Comparison of ENCODE assay signal across 21 cellular contexts in genomic region chr9:35839926-35840325, GRCh38. TPM values are rescaled to one million over a fixed set of nuclear protein-coding genes. Genes with fewer than 3 reads are reported as not detected.
DNase-seq lines count a peak whose midpoint lies in the region; ATAC-seq, FAIRE-seq and TF ChIP-seq lines count a peak whose summit lies in the region.
"Had no signal": no experiment of that assay in that cellular context is flagged by ENCODE, and none has a peak within 500 bp of the region (broad histone marks: within the 10 kb centered on the region; RNA-seq: fewer than 3 reads in every experiment).

No MANE protein-coding gene starts in this region.

- CTCF ChIA-PET in GM12878 (lab: Yijun Ruan, JAX) = interaction anchor here (0.6 to 1.5 kb wide), 5 partner anchors 9 to 50 kb away, joined by 3 to 6 read pairs (median 4); no protein-coding TSS in a partner anchor

- FAIRE-seq in GM12878 (lab: Jason Lieb, UNC) = no peak
- FAIRE-seq: D721Med, HTR-8/SVneo had no signal

- SMC1A ChIA-PET in GM12878 (lab: Charles Lee; ENCODE audit: uncharacterized antibody, unreplicated experiment) = interaction anchor here (0.8 to 2.5 kb wide), 2 partner anchors 12 to 42 kb away, joined by 3 to 9 read pairs; no protein-coding TSS in a partner anchor

- WGBS in heart left ventricle, 4 donors = 92 to 97% (median 96%) methylated on average over 5 of the region's 5 CpGs
- 38% methylated on average over 5 of the region's 5 CpGs for WGBS in GM12878 (ENCODE audit: insufficient coverage, insufficient replicate concordance, low lambda C conversion rate, missing lambda C conversion rate)

- H3K27me3 ChIP-seq in heart left ventricle (peaks cover 0 to 34% (median 0%) of the 10 kb centered on the region in 9 donors), GM12878 (replicated peaks in 1 of 2; ENCODE audit: control insufficient read depth in 2 of 2, insufficient read depth in 2 of 2, low read length in 1 of 2) (no peaks in the 10 kb centered on the region), neural progenitor cell (peaks cover 4% of the 10 kb centered on the region)

- TF ChIP-seq RAD21 in GM12878 (IDR thresholded peaks at IDR 0.05; ENCODE audit: insufficient read depth, low read depth, low read length) = no peak

- DNase-seq in cardiac septum (ENCODE audit: low spot score) (peak; percentile 20), heart left ventricle (no peak), GM12878 (ENCODE audit: low read depth, low spot score) (no peak), neural progenitor cell (ENCODE audit: low spot score) (no peak), NCI-H69 (lab: John Stamatoyannopoulos, UW) (no peak)
- DNase-seq: 8988T, DMS79, GM23248, NCI-H1417 treated with DMSO at 0.1 percent for 48 hours, NCI-H187 treated with DMSO at 0.1 percent for 48 hours, NCI-H2107, SIG-M5, SK-N-SH had no signal

- peaks cover 15% of the 10 kb centered on the region for H3K36me3 Mint-ChIP-seq in neural progenitor cell

- POLR2A ChIA-PET in GM12878 (lab: Charles Lee) = interaction anchor here (0.6 to 0.7 kb wide), 2 partner anchors 8 to 9 kb away, joined by 3 read pairs; no protein-coding TSS in a partner anchor

- in situ Hi-C loops in GM12878 (cut with MboI) = no loop called here

- intact Hi-C loops in cardiac septum (cut with DNase I) = loop anchor here (5.0 kb wide), 1 partner anchor 32 kb away; the partner anchor contains the start of gene OR13J1
- intact Hi-C loops in heart left ventricle (cut with DNase I) = loop anchor here in 3 of 10 donors (5.0 kb wide), 3 partner anchors 32 to 38 kb away; partner anchors contain the start of gene OR13J1 (in 1 of the 3)
- intact Hi-C loops in GM12878 (cut with micrococcal nuclease; ENCODE audit: unreplicated experiment) = no loop called here

- H4K20me1 ChIP-seq in GM12878 (ENCODE audit: control insufficient read depth, insufficient read depth) (no peaks in the 10 kb centered on the region), neural progenitor cell (ENCODE audit: low read depth) (peaks cover 4% of the 10 kb centered on the region)

- H3K9me3 ChIP-seq in heart left ventricle (no peaks in the 10 kb centered on the region), GM12878 (replicated peaks; ENCODE audit: control insufficient read depth, insufficient read depth, low read length) (no peaks in the 10 kb centered on the region), neural progenitor cell (ENCODE audit: low read depth) (no peaks in the 10 kb centered on the region)
- H3K9me3 ChIP-seq: HAP-1, SK-N-SH had no signal

- H3K4me1 ChIP-seq in heart left ventricle = peaks cover 0 to 31% (median 8%) of the 10 kb centered on the region in 12 donors
- H3K4me1 ChIP-seq in GM12878 (ENCODE audit: control insufficient read depth, insufficient read depth, low read length) = peaks cover 50% of the 10 kb centered on the region
- no peaks in the 10 kb centered on the region for H3K4me1 ChIP-seq in neural progenitor cell

- no peaks in the 10 kb centered on the region for H3K27me3 Mint-ChIP-seq in neural progenitor cell (ENCODE audit: insufficient read depth, low read depth)

- H3K36me3 ChIP-seq in heart left ventricle (peaks cover 0 to 9% (median 0%) of the 10 kb centered on the region in 9 donors), GM12878 (ENCODE audit: control insufficient read depth in 2 of 2, insufficient read depth in 2 of 2, low read length in 1 of 2) (no peaks in the 10 kb centered on the region), neural progenitor cell (no peaks in the 10 kb centered on the region)
- H3K36me3 ChIP-seq: HAP-1 had no signal

- H2AFZ ChIP-seq in GM12878 (ENCODE audit: control insufficient read depth, low read depth, low read length) (no peak overlapping the region), neural progenitor cell (replicated peaks) (no peak overlapping the region)
- H2AFZ ChIP-seq: GM23248 had no signal

- H3K4me3 Mint-ChIP-seq in neural progenitor cell = no peak overlapping the region

- H3K4me3 ChIP-seq in heart left ventricle (no peak overlapping the region), GM12878 (no peak overlapping the region), neural progenitor cell (no peak overlapping the region)
- H3K4me3 ChIP-seq: GM23248, HAP-1 had no signal

- no peaks in the 10 kb centered on the region for H3K9me3 Mint-ChIP-seq in neural progenitor cell

- TF ChIP-seq EP300 in GM12878 (IDR thresholded peaks at IDR 0.05; ENCODE audit: borderline replicate concordance in 1 of 2, control insufficient read depth in 1 of 2, low read depth in 2 of 2, low read length in 2 of 2) = no peak

- H3K27ac ChIP-seq in heart left ventricle (no peak overlapping the region), GM12878 (ENCODE audit: control insufficient read depth, insufficient read depth) (no peak overlapping the region), neural progenitor cell (no peak overlapping the region)
- H3K27ac ChIP-seq: GM23248 had no signal

- ATAC-seq in heart left ventricle (no peak), GM12878 (no peak), GM19463 (IDR thresholded peaks at IDR 0.05; ENCODE audit: unreplicated experiment) (no peak), GM19452 (IDR thresholded peaks at IDR 0.05; ENCODE audit: unreplicated experiment) (no peak), HG02642 (IDR thresholded peaks at IDR 0.05; ENCODE audit: poor library complexity, unreplicated experiment) (no peak)

- peak overlapping the region; percentile 6 for H3K27ac Mint-ChIP-seq in neural progenitor cell

- H3K9ac ChIP-seq in GM12878 (ENCODE audit: control insufficient read depth, insufficient read depth, low read length) (no peak overlapping the region), neural progenitor cell (no peak overlapping the region)
- H3K9ac ChIP-seq: GM23248, SK-N-SH had no signal

- TF ChIP-seq CTCF in heart left ventricle (IDR thresholded peaks at IDR 0.05) = no peak
- no peak for TF ChIP-seq CTCF in GM12878 (IDR thresholded peaks at IDR 0.05 in 2 of 3, conservative IDR thresholded peaks at IDR 0.05 in 1 of 3; ENCODE audit: control insufficient read depth in 2 of 3, extremely low read depth in 1 of 3, insufficient read depth in 1 of 3, low read depth in 3 of 3, low read length in 3 of 3)
- no peak for TF ChIP-seq CTCF in neural progenitor cell (IDR thresholded peaks at IDR 0.05)

- H3K4me1 Mint-ChIP-seq in neural progenitor cell = peaks cover 6% of the 10 kb centered on the region

- no peaks in the 10 kb centered on the region for H3F3A ChIP-seq in neural progenitor cell (ENCODE audit: low read depth)

- RAD21 ChIA-PET in GM12878 (lab: Charles Lee; ENCODE audit: unreplicated experiment) = interaction anchor here (1.0 to 1.9 kb wide), 4 partner anchors 11 to 42 kb away, joined by 3 to 8 read pairs (median 3); partner anchors contain the start of genes FAM221B, HINT2 and TMEM8B

- BruUV-seq in GM12878 (replicated peaks; lab: Mats Ljungman, UMichigan) = no TSS peak

- no peak for TF ChIP-seq POLR2A in heart left ventricle (IDR thresholded peaks at IDR 0.05)
- TF ChIP-seq POLR2A in GM12878 (IDR thresholded peaks at IDR 0.05; ENCODE audit: low read depth, low read length) = no peak

- H3K79me2 ChIP-seq in GM12878 (ENCODE audit: control insufficient read depth, insufficient read depth, low read length) (no peaks in the 10 kb centered on the region), neural progenitor cell (ENCODE audit: low read depth) (no peaks in the 10 kb centered on the region)

- H3K4me2 ChIP-seq in GM12878 (ENCODE audit: control insufficient read depth, insufficient read depth) (no peak overlapping the region), neural progenitor cell (no peak overlapping the region)
- H3K4me2 ChIP-seq: SK-N-SH had no signal

RNA-seq across cellular contexts. Expression of gene TMEM8B, which starts 10.9 kb away (rescaled TPM):
- 22.0 TPM for total RNA-seq in cardiac septum
- total RNA-seq in heart left ventricle = 10 to 100 TPM; 10.8 to 21.4 (median 18.2) TPM
- polyA plus RNA-seq in heart left ventricle = 1 to 10 TPM; 7.9 to 8.1 TPM
- 10.5 and 11.7 TPM in 2 replicates for total RNA-seq in GM12878 (2013; cell fraction: nucleolus; rRNA removed)
- 2.0 and 2.3 TPM in 2 replicates for total RNA-seq in GM12878 (2014; rRNA removed)
- total RNA-seq in GM12878 (2014; rRNA removed; fragmentation: Illumina TruSeq; extraction: Trizol) = 0.58 and 1.0 TPM in 2 replicates
- total RNA-seq in GM12878 (2021) = 7.4 and 7.6 TPM in 2 replicates
- polyA plus RNA-seq in GM12878 (2011; ENCODE audit: low read depth) = 3.7 TPM
- 2.0 and 3.7 TPM in 2 replicates for polyA plus RNA-seq in GM12878 (2011; rRNA removed)
- 4.1 and 4.5 TPM in 2 replicates for polyA plus RNA-seq in GM12878 (2011; cell fraction: cytosol; rRNA removed)
- polyA plus RNA-seq in GM12878 (2011; cell fraction: nucleus; rRNA removed) = 23.6 and 24.8 TPM in 2 replicates
- polyA plus RNA-seq in GM12878 (2012) = 7.5 and 9.6 TPM in 2 replicates
- polyA plus RNA-seq in GM12878 (2014; fragmentation: Illumina TruSeq; extraction: Trizol) = 0.93 and 2.0 TPM in 2 replicates
- polyA plus RNA-seq in GM12878 (2014; fragmentation: Nextera tagmentation; extraction: Ambion mirVana) = under 1 TPM; 0.19 to 0.71 TPM
- 4.8 and 5.4 TPM in 2 replicates for polyA plus RNA-seq in GM12878 (2014; rRNA removed)
- 1 to 10 TPM; 2.7 to 4.3 TPM for polyA plus RNA-seq in GM12878 (2016; fragmentation: Nextera tagmentation; extraction: Ambion mirVana)
- polyA minus RNA-seq in GM12878 (2011; rRNA and poly(A)+ RNA removed) = 3.5 and 5.6 TPM in 2 replicates
- polyA minus RNA-seq in GM12878 (2011; cell fraction: cytosol; rRNA and poly(A)+ RNA removed) = 2.5 and 2.6 TPM in 2 replicates
- 3.6 and 7.2 TPM in 2 replicates for polyA minus RNA-seq in GM12878 (2011; cell fraction: nucleus; rRNA and poly(A)+ RNA removed)
- total RNA-seq in neural progenitor cell (ENCODE audit: low replicate concordance) = 4.8 and 11.2 TPM in 2 replicates

RNA-seq across cellular contexts. Expression of gene FAM221B, which starts 11.4 kb away (rescaled TPM):
- total RNA-seq in cardiac septum = not detected
- not detected for total RNA-seq in heart left ventricle
- polyA plus RNA-seq in heart left ventricle = not detected
- 0.42 TPM in 1 of 2 replicates, not detected in the other for total RNA-seq in GM12878 (2013; cell fraction: nucleolus; rRNA removed)
- not detected in 2 replicates for total RNA-seq in GM12878 (2014; rRNA removed)
- not detected in 2 replicates for total RNA-seq in GM12878 (2014; rRNA removed; fragmentation: Illumina TruSeq; extraction: Trizol)
- not detected in 2 replicates for total RNA-seq in GM12878 (2021)
- not detected for polyA plus RNA-seq in GM12878 (2011; ENCODE audit: low read depth)
- polyA plus RNA-seq in GM12878 (2011; rRNA removed) = 0.07 TPM in 1 of 2 replicates, not detected in the other
- 0.05 and 0.06 TPM in 2 replicates for polyA plus RNA-seq in GM12878 (2011; cell fraction: cytosol; rRNA removed)
- polyA plus RNA-seq in GM12878 (2011; cell fraction: nucleus; rRNA removed) = 0.44 and 0.51 TPM in 2 replicates
- polyA plus RNA-seq in GM12878 (2012) = 0.05 TPM in 1 of 2 replicates, not detected in the other
- not detected in 2 replicates for polyA plus RNA-seq in GM12878 (2014; fragmentation: Illumina TruSeq; extraction: Trizol)
- polyA plus RNA-seq in GM12878 (2014; fragmentation: Nextera tagmentation; extraction: Ambion mirVana) = under 1 TPM in 1 of 2 experiments, not detected in 1; 0.02 TPM
- polyA plus RNA-seq in GM12878 (2014; rRNA removed) = 0.03 TPM in 1 of 2 replicates, not detected in the other
- polyA plus RNA-seq in GM12878 (2016; fragmentation: Nextera tagmentation; extraction: Ambion mirVana) = under 1 TPM; 0.04 to 0.12 TPM
- not detected in 2 replicates for polyA minus RNA-seq in GM12878 (2011; rRNA and poly(A)+ RNA removed)
- not detected in 2 replicates for polyA minus RNA-seq in GM12878 (2011; cell fraction: cytosol; rRNA and poly(A)+ RNA removed)
- polyA minus RNA-seq in GM12878 (2011; cell fraction: nucleus; rRNA and poly(A)+ RNA removed) = not detected in 2 replicates
- not detected in 2 replicates for total RNA-seq in neural progenitor cell (ENCODE audit: low replicate concordance)
- total RNA-seq: GM23248, NCI-H460 had no signal
- polyA plus RNA-seq: GM23248, SK-N-SH had no signal

RNA-seq across cellular contexts. Expression of gene HINT2, which starts 25.1 kb away (rescaled TPM):
- total RNA-seq in cardiac septum (57.6 TPM), heart left ventricle (10 to 100 TPM; 48.7 to 77.5 (median 57.4) TPM), GM12878 (2014; rRNA removed) (49.4 and 56.9 TPM in 2 replicates), GM12878 (2014; rRNA removed; fragmentation: Illumina TruSeq; extraction: Trizol) (40.7 and 41.0 TPM in 2 replicates), GM12878 (2021) (59.2 and 59.9 TPM in 2 replicates), neural progenitor cell (ENCODE audit: low replicate concordance) (21.8 and 35.9 TPM in 2 replicates)
- polyA plus RNA-seq in heart left ventricle (100 to 1,000 TPM in 1 of 2 donors, 10 to 100 TPM in 1; 51.4 to 139 TPM), GM12878 (2011; rRNA removed) (27.6 and 33.3 TPM in 2 replicates), GM12878 (2014; fragmentation: Illumina TruSeq; extraction: Trizol) (46.0 and 46.6 TPM in 2 replicates), GM12878 (2014; fragmentation: Nextera tagmentation; extraction: Ambion mirVana) (10 to 100 TPM; 12.1 to 32.0 TPM), GM12878 (2014; rRNA removed) (65.0 and 69.1 TPM in 2 replicates), GM12878 (2016; fragmentation: Nextera tagmentation; extraction: Ambion mirVana) (100 to 1,000 TPM; 130 to 144 TPM)
- 10.5 and 11.9 TPM in 2 replicates for total RNA-seq in GM12878 (2013; cell fraction: nucleolus; rRNA removed)
- polyA plus RNA-seq in GM12878 (2011; ENCODE audit: low read depth) = 51.4 TPM
- polyA plus RNA-seq in GM12878 (2011; cell fraction: cytosol; rRNA removed) = 47.7 and 57.0 TPM in 2 replicates
- 39.9 and 43.2 TPM in 2 replicates for polyA plus RNA-seq in GM12878 (2011; cell fraction: nucleus; rRNA removed)
- polyA plus RNA-seq in GM12878 (2012) = 43.3 and 44.0 TPM in 2 replicates
- 9.6 and 18.8 TPM in 2 replicates for polyA minus RNA-seq in GM12878 (2011; rRNA and poly(A)+ RNA removed)
- polyA minus RNA-seq in GM12878 (2011; cell fraction: cytosol; rRNA and poly(A)+ RNA removed) = 4.7 and 5.1 TPM in 2 replicates
- 14.9 and 15.4 TPM in 2 replicates for polyA minus RNA-seq in GM12878 (2011; cell fraction: nucleus; rRNA and poly(A)+ RNA removed)

RNA-seq across cellular contexts. Expression of gene SPAG8, which starts 27.9 kb away (rescaled TPM):
- total RNA-seq in cardiac septum = 3.5 TPM
- total RNA-seq in heart left ventricle = 1 to 10 TPM; 1.5 to 4.0 (median 2.5) TPM
- polyA plus RNA-seq in heart left ventricle = 1 to 10 TPM in 1 of 2 donors, under 1 TPM in 1; 0.58 to 4.2 TPM
- total RNA-seq in GM12878 (2013; cell fraction: nucleolus; rRNA removed) = 6.6 and 6.7 TPM in 2 replicates
- 1.1 and 1.3 TPM in 2 replicates for total RNA-seq in GM12878 (2014; rRNA removed)
- total RNA-seq in GM12878 (2014; rRNA removed; fragmentation: Illumina TruSeq; extraction: Trizol) = 0.28 and 0.72 TPM in 2 replicates
- total RNA-seq in GM12878 (2021) = 0.72 and 0.98 TPM in 2 replicates
- polyA plus RNA-seq in GM12878 (2011; ENCODE audit: low read depth) = 1.1 TPM
- 0.86 and 0.95 TPM in 2 replicates for polyA plus RNA-seq in GM12878 (2011; rRNA removed)
- 0.25 and 0.42 TPM in 2 replicates for polyA plus RNA-seq in GM12878 (2011; cell fraction: cytosol; rRNA removed)
- polyA plus RNA-seq in GM12878 (2011; cell fraction: nucleus; rRNA removed) = 4.1 and 5.9 TPM in 2 replicates
- 0.73 and 1.2 TPM in 2 replicates for polyA plus RNA-seq in GM12878 (2012)
- 0.47 and 1.4 TPM in 2 replicates for polyA plus RNA-seq in GM12878 (2014; fragmentation: Illumina TruSeq; extraction: Trizol)
- under 1 TPM; 0.40 to 0.55 TPM for polyA plus RNA-seq in GM12878 (2014; fragmentation: Nextera tagmentation; extraction: Ambion mirVana)
- polyA plus RNA-seq in GM12878 (2014; rRNA removed) = 0.65 and 1.2 TPM in 2 replicates
- under 1 TPM; 0.77 to 0.91 TPM for polyA plus RNA-seq in GM12878 (2016; fragmentation: Nextera tagmentation; extraction: Ambion mirVana)
- 0.66 and 0.67 TPM in 2 replicates for polyA minus RNA-seq in GM12878 (2011; rRNA and poly(A)+ RNA removed)
- not detected in 2 replicates for polyA minus RNA-seq in GM12878 (2011; cell fraction: cytosol; rRNA and poly(A)+ RNA removed)
- polyA minus RNA-seq in GM12878 (2011; cell fraction: nucleus; rRNA and poly(A)+ RNA removed) = 1.7 TPM in 2 replicates
- total RNA-seq in neural progenitor cell (ENCODE audit: low replicate concordance) = 1.3 and 1.6 TPM in 2 replicates

RNA-seq across cellular contexts. Expression of gene OR13J1, which starts 30.3 kb away (rescaled TPM):
- total RNA-seq in cardiac septum (not detected), heart left ventricle (not detected), GM12878 (2014; rRNA removed) (not detected in 2 replicates), GM12878 (2014; rRNA removed; fragmentation: Illumina TruSeq; extraction: Trizol) (not detected in 2 replicates), GM12878 (2021) (not detected in 2 replicates), neural progenitor cell (ENCODE audit: low replicate concordance) (not detected in 2 replicates)
- polyA plus RNA-seq in heart left ventricle (not detected), GM12878 (2011; rRNA removed) (not detected in 2 replicates), GM12878 (2014; fragmentation: Illumina TruSeq; extraction: Trizol) (not detected in 2 replicates), GM12878 (2014; fragmentation: Nextera tagmentation; extraction: Ambion mirVana) (not detected), GM12878 (2014; rRNA removed) (not detected in 2 replicates), GM12878 (2016; fragmentation: Nextera tagmentation; extraction: Ambion mirVana) (not detected)
- total RNA-seq in GM12878 (2013; cell fraction: nucleolus; rRNA removed) = not detected in 2 replicates
- not detected for polyA plus RNA-seq in GM12878 (2011; ENCODE audit: low read depth)
- polyA plus RNA-seq in GM12878 (2011; cell fraction: cytosol; rRNA removed) = not detected in 2 replicates
- not detected in 2 replicates for polyA plus RNA-seq in GM12878 (2011; cell fraction: nucleus; rRNA removed)
- not detected in 2 replicates for polyA plus RNA-seq in GM12878 (2012)
- polyA minus RNA-seq in GM12878 (2011; rRNA and poly(A)+ RNA removed) = not detected in 2 replicates
- polyA minus RNA-seq in GM12878 (2011; cell fraction: cytosol; rRNA and poly(A)+ RNA removed) = not detected in 2 replicates
- polyA minus RNA-seq in GM12878 (2011; cell fraction: nucleus; rRNA and poly(A)+ RNA removed) = not detected in 2 replicates
- total RNA-seq: GM23248, NCI-H460 had no signal
- polyA plus RNA-seq: CD14-positive monocyte, GM23248, SK-N-SH had no signal
